34 cellular contexts compared by ENCODE assay signal in the genomic region with DNA sequence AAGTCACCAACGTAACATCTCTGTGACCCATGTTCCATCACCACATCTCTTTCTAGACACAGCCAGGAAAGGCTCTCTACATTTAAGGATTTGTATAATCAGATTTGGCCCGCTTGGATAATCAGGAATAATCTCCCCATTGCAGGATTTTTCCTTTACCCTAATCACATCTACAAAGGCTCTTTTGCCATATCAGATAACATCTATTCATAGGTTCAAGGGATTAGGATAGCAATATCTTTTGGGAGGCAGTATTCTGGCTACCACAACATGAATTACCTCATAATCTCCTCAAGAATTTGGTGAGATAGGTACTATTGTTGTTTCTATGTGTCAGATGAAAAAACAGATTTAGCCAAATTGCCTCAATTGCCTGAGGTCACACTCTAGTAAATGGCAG.
"Had no signal": no experiment of that assay in that cellular context is flagged by ENCODE, and none has a peak within 500 bp of the region (broad histone marks: within the 10 kb centered on the region; RNA-seq: fewer than 3 reads in every experiment).

No MANE protein-coding gene starts in this region.

- H3K27me3 ChIP-seq: MG63 had no signal

- H3K27ac ChIP-seq: KMS-11 had no signal

- H3K4me2 ChIP-seq: KMS-11 had no signal

- H3K4me3 ChIP-seq: MG63 had no signal

- H3K36me3 ChIP-seq: MG63 had no signal

- H3K9ac ChIP-seq: KMS-11 had no signal

- DNase-seq: Karpas-422, Kasumi-1, KBM-7, KG1, MG63, MM.1S, MV-4-11, NCI-H1048, NCI-H1092, NCI-H1105, NCI-H1105 treated with DMSO at 0.1 percent for 48 hours, NCI-H1417, NCI-H1417 treated with DMSO at 0.1 percent for 48 hours, NCI-H1436, NCI-H1436 treated with DMSO at 0.1 percent for 48 hours, NCI-H146, NCI-H1694, NCI-H1694 treated with DMSO at 0.1 percent for 48 hours, NCI-H187, NCI-H187 treated with DMSO at 0.1 percent for 48 hours, NCI-H1930, NCI-H2029, NCI-H2029 treated with DMSO at 0.1 percent for 48 hours, NCI-H2081, NCI-H2081 treated with DMSO at 0.1 percent for 48 hours, NCI-H2107, NCI-H2171, NCI-H2171 treated with DMSO at 0.1 percent for 48 hours, NCI-H2227 treated with DMSO at 0.1 percent for 48 hours, NCI-H226, NCI-H345, NCI-H446, NCI-H446 treated with DMSO at 0.1 percent for 48 hours had no signal
